ENCODE assay signal across 8 cellular contexts in the genomic region with DNA sequence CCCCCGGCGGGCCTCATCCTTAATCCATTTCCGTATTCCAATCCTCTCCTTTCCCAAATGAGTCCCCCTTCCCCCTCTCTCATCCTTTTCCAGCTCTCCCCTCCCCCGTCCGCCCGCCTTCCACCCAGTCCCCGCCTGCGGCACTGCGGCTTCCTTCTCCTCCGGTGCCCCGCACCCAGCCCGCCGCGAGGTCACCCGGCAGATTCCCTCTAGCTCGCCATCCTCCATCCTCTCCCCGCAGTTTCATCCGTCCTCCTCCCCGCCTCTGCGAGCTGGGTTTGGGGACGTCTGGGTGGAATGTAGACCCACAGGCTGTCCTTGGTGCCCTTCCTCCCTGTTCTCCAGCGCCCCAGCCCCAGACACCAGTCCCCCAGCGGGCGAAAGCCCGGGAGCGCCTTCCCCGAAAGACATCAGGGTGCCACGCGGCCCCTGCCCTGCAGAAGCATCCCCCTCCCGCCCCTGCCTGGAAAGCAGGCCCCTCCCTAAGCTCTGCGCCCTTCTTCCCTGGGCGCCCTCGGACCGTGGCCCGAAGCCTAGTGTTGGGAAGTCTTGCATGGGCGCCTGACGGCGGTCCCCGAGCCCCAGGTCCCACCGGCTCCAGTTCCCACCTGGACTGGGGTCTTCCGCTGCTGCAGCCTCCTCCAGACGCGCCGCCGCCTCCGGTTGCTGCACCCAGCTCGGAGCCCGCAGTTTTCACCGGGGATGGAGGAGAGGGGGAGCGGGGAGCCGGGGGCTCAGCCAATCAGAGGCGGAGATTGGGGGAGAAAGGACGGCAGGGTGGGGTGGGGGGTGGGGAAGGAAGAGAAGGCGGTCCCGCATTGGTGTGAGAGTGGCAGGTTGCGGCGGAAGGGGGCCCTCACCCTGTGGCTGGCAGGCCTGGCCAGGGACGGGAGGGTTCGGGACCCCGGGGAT. TPM values are rescaled to one million over a fixed set of nuclear protein-coding genes. Genes with fewer than 3 reads are reported as not detected.
DNase-seq lines count a peak whose midpoint lies in the region; ATAC-seq and TF ChIP-seq lines count a peak whose summit lies in the region.

A gene (minus strand): TSS at position 668 of the 912 bp plus-strand sequence. CDS start 2,267 bp downstream, outside the sequence.

- no peak within 1 kb of the TSS for H4K5ac ChIP-seq in mesendoderm (ENCODE audit: low read length)

- H3K4ac ChIP-seq in mesendoderm (ENCODE audit: low read depth, low read length), result peak within 1 kb of the TSS; percentile 49

- H3K4me2 ChIP-seq in BLaER1 (peak within 1 kb of the TSS; percentile 73), mesendoderm (ENCODE audit: low read length) (peak within 1 kb of the TSS; percentile 79)

- TF ChIP-seq CTCF in chondrocyte (IDR thresholded peaks at IDR 0.05) (no peak), thoracic aorta (IDR thresholded peaks at IDR 0.05) (no peak)

- peaks cover 12% of the 10 kb centered on the region for H3K36me3 Mint-ChIP-seq in chondrocyte (ENCODE audit: low read depth)

- peaks cover 16% of the 10 kb centered on the region for H3K79me1 ChIP-seq in mesendoderm (ENCODE audit: low read length)

- DNase-seq in NCI-H146 treated with DMSO at 0.1 percent for 48 hours (lab: John Stamatoyannopoulos, UW; ENCODE audit: unreplicated experiment) (peak; percentile 68), chondrocyte (ENCODE audit: low spot score) (no peak), mesendoderm (peak; percentile 76), thoracic aorta (ENCODE audit: low spot score) (no peak)
- no peak for DNase-seq in activated CD8-positive, alpha-beta memory T cell treated with anti-CD3 and anti-CD28 coated beads, Interleukin-2, amount 50 U/mL, for 4 hours

- no peak within 1 kb of the TSS for H4K8ac ChIP-seq in mesendoderm (ENCODE audit: low read depth, low read length)

- peak within 1 kb of the TSS; percentile 87 for H3K27ac Mint-ChIP-seq in chondrocyte (ENCODE audit: unreplicated experiment)

- H3K36me3 ChIP-seq in BLaER1 (no peaks in the 10 kb centered on the region), mesendoderm (ENCODE audit: control insufficient read depth, insufficient read depth, low read length) (peaks cover 2% of the 10 kb centered on the region), thoracic aorta (no peaks in the 10 kb centered on the region)

- H3K23ac ChIP-seq in mesendoderm (ENCODE audit: low read length), result peak within 1 kb of the TSS; percentile 1

- H3K18ac ChIP-seq in mesendoderm (ENCODE audit: low read length), result peak within 1 kb of the TSS; percentile 88

- H3K9ac ChIP-seq in BLaER1, result 0 out of 2 replicates have a peak within 1 kb of the TSS, but pooled peaks have one; percentile 19
- peak within 1 kb of the TSS; percentile 77 for H3K9ac ChIP-seq in mesendoderm (ENCODE audit: low read length)

- peaks cover 28% of the 10 kb centered on the region for H4K20me1 ChIP-seq in BLaER1

- peak within 1 kb of the TSS; percentile 91 for H3K56ac ChIP-seq in mesendoderm (ENCODE audit: low read length)

- H3K4me3 Mint-ChIP-seq in chondrocyte (ENCODE audit: unreplicated experiment), result peak within 1 kb of the TSS; percentile 99

- H2BK15ac ChIP-seq in mesendoderm (replicated peaks; ENCODE audit: low read depth), result no peak within 1 kb of the TSS

- ATAC-seq in thoracic aorta (ENCODE audit: insufficient number of reproducible peaks, low FRiP score, low read depth), result no peak
- no peak for ATAC-seq in activated CD4-positive, CD25-positive, alpha-beta regulatory T cell treated with anti-CD3 and anti-CD28 coated beads, Interleukin-2, amount 50 U/mL, for 24 hours
- ATAC-seq in HG02852 (IDR thresholded peaks at IDR 0.05; ENCODE audit: unreplicated experiment), result no peak

- H3K4me1 ChIP-seq in BLaER1 (peaks cover 16% of the 10 kb centered on the region), mesendoderm (ENCODE audit: control insufficient read depth, low read depth, low read length) (peaks cover 14% of the 10 kb centered on the region), thoracic aorta (ENCODE audit: control insufficient read depth in 1 of 2, low read depth in 2 of 2) (peaks cover 18 to 29% of the 10 kb centered on the region in 2 donors)

- H3K9me3 Mint-ChIP-seq in chondrocyte (ENCODE audit: low read depth), result no peaks in the 10 kb centered on the region

- no peak within 1 kb of the TSS for H2BK5ac ChIP-seq in mesendoderm (ENCODE audit: low read length)

- peak within 1 kb of the TSS; percentile 62 for H3K4me3 ChIP-seq in BLaER1
- H3K4me3 ChIP-seq in mesendoderm (ENCODE audit: low read length), result peak within 1 kb of the TSS; percentile 52
- H3K4me3 ChIP-seq in thoracic aorta, result peak within 1 kb of the TSS; percentile 66

- H3K27ac ChIP-seq in BLaER1 (no peak within 1 kb of the TSS), mesendoderm (ENCODE audit: low read depth, low read length) (peak within 1 kb of the TSS; percentile 84), thoracic aorta (no peak within 1 kb of the TSS)

- H2BK120ac ChIP-seq in mesendoderm (ENCODE audit: low read depth, low read length), result no peak within 1 kb of the TSS

- no CpG with 5 or more reads among the region's 60 CpGs for WGBS in mesendoderm (ENCODE audit: extremely low coverage, insufficient coverage, low lambda C conversion rate)

- H3K27me3 ChIP-seq in BLaER1 (peaks cover 59% of the 10 kb centered on the region), mesendoderm (ENCODE audit: insufficient read depth, low read length, poor library complexity) (no peaks in the 10 kb centered on the region), thoracic aorta (replicated peaks; ENCODE audit: insufficient read depth) (peaks cover 5% of the 10 kb centered on the region)

- no peak within 1 kb of the TSS for H2AK5ac ChIP-seq in mesendoderm (ENCODE audit: low read length)

- H3K9me3 ChIP-seq in BLaER1 (no peaks in the 10 kb centered on the region), thoracic aorta (no peaks in the 10 kb centered on the region)

- no peaks in the 10 kb centered on the region for H3K27me3 Mint-ChIP-seq in chondrocyte (ENCODE audit: low read depth)

- peaks cover 22% of the 10 kb centered on the region for H3K79me2 ChIP-seq in mesendoderm (ENCODE audit: control insufficient read depth, insufficient read depth, low read length)

- H3K4me1 Mint-ChIP-seq in chondrocyte (ENCODE audit: low read depth), result peaks cover 54% of the 10 kb centered on the region

RNA-seq across cellular contexts. Expression of the gene that starts here (rescaled TPM):
- total RNA-seq in chondrocyte (198 to 219 TPM (median 215 TPM) in 3 replicates), thoracic aorta (10 to 100 TPM; 12.0 to 15.4 TPM)
- 284 TPM for polyA plus RNA-seq in mesendoderm (2013, experiment 1 of 2)
- polyA plus RNA-seq in mesendoderm (2013, experiment 2 of 2), result 281 TPM

Comparison
In these comparisons a context has a peak if more than half of its experiments do, and no peak if none do; other contexts are left out.
1. RNA of the gene that starts here (total RNA-seq): 198 to 219 TPM in chondrocyte; 12.0 to 15.4 TPM in thoracic aorta; every median in the first group is over 10 times any median in the second.
2. DNase-seq: peak in NCI-H146 treated with DMSO at 0.1 percent for 48 hours (single experiment) and mesendoderm (single experiment); none in chondrocyte (single experiment), thoracic aorta (single experiment) and activated CD8-positive, alpha-beta memory T cell treated with anti-CD3 and anti-CD28 coated beads, Interleukin-2, amount 50 U/mL, for 4 hours (single experiment).
3. Peak in every context shown above with its lines, with median percentiles within 50 percentile points of each other: H3K4me3 ChIP-seq.